39 cellular contexts compared by ENCODE assay signal in genomic region chr3:72719137-72719536, GRCh38.
"Had no signal": no experiment of that assay in that cellular context is flagged by ENCODE, and none has a peak within 500 bp of the region (broad histone marks: within the 10 kb centered on the region; RNA-seq: fewer than 3 reads in every experiment).

No MANE protein-coding gene starts in this region.

- H3K27me3 Mint-ChIP-seq: activated CD4-positive, alpha-beta memory T cell treated with anti-CD3 and anti-CD28 coated beads for 36 hours; activated CD4-positive, alpha-beta T cell treated with anti-CD3 and anti-CD28 coated beads, Interleukin-2, amount 10 ng/mL, durations not matched to agents 24 days and 14 days; activated CD8-positive, alpha-beta T cell treated with anti-CD3 and anti-CD28 coated beads for 36 hours; activated T-helper 17 cell treated with anti-CD3 and anti-CD28 coated beads, Interleukin-2, amount 50 U/mL, for 72 hours had no signal

- H3K27ac ChIP-seq: adrenal gland, body of pancreas, brain microvascular endothelial cell, colonic mucosa, VCaP had no signal

- DNase-seq: activated B cell treated with CpG ODN at 0.5 μM for 24 hours; activated CD4-positive, alpha-beta memory T cell treated with anti-CD3 and anti-CD28 coated beads for 36 hours; activated CD4-positive, alpha-beta T cell treated with anti-CD3 and anti-CD28 coated beads for 4 hours; activated CD4-positive, alpha-beta T cell treated with anti-CD3 and anti-CD28 coated beads, Interleukin-2, amount 10 ng/mL, durations not matched to agents 24 days and 14 days; activated CD4-positive, alpha-beta T cell treated with anti-CD3 and anti-CD28 coated beads, Interleukin-2, amount 50 U/mL, for 4 hours; activated CD4-positive, CD25-positive, alpha-beta regulatory T cell treated with anti-CD3 and anti-CD28 coated beads, Interleukin-2, amount 50 U/mL, for 72 hours; activated CD8-positive, alpha-beta memory T cell treated with anti-CD3 and anti-CD28 coated beads, Interleukin-2, amount 50 U/mL, for 4 hours; activated CD8-positive, alpha-beta T cell treated with anti-CD3 and anti-CD28 coated beads for 36 hours; activated effector memory CD4-positive, alpha-beta T cell treated with anti-CD3 and anti-CD28 coated beads, Interleukin-2, amount 50 U/mL, for 16 hours; activated gamma-delta T cell treated with Interleukin-2 at 50 U/mL for 16 hours; activated naive CD4-positive, alpha-beta T cell; activated naive CD4-positive, alpha-beta T cell treated with anti-CD3 and anti-CD28 coated beads for 36 hours; activated naive CD8-positive, alpha-beta T cell treated with anti-CD3 and anti-CD28 coated beads, Interleukin-2, amount 10 ng/mL, durations not matched to agents 7 days and 5 days; activated T-cell treated with anti-CD3 and anti-CD28 coated beads for 4 hours; activated T-cell treated with anti-CD3 and anti-CD28 coated beads, Interleukin-2, amount 50 U/mL, for 1 hour; activated T-cell treated with anti-CD3 and anti-CD28 coated beads, Interleukin-2, amount 50 U/mL, for 4 hours; activated T-cell treated with anti-CD3 and anti-CD28 coated beads, Interleukin-2, amount 50 U/mL, for 72 hours; adrenal gland; amniotic stem cell; aorta; body of pancreas; brain microvascular endothelial cell; caudate nucleus; cerebellar nuclear complex; colonic mucosa; T-helper 1 cell; T-helper 2 cell; T-helper 9 cell had no signal

- H3K4me1 Mint-ChIP-seq: activated B cell treated with CpG ODN at 0.5 μM for 24 hours; central memory CD8-positive, alpha-beta T cell had no signal

- H3K9me3 ChIP-seq: adrenal gland, colonic mucosa had no signal

- H3K9me3 Mint-ChIP-seq: activated T-cell treated with anti-CD3 and anti-CD28 coated beads, Interleukin-2, amount 50 U/mL, for 4 hours; activated T-helper 17 cell treated with anti-CD3 and anti-CD28 coated beads, Interleukin-2, amount 50 U/mL, for 72 hours; central memory CD8-positive, alpha-beta T cell; T-helper 2 cell treated with Interferon-gamma antibody and Interleukin-4, amounts not matched to agents 5 μg/mL and 100 μg/mL, for 36 hours had no signal

- H3K4me1 ChIP-seq: adrenal gland, body of pancreas, colonic mucosa had no signal

- H3K36me3 ChIP-seq: adrenal gland, brain microvascular endothelial cell, cardiac muscle cell, colonic mucosa had no signal

- ATAC-seq: activated CD8-positive, alpha-beta T cell treated with anti-CD3 and anti-CD28 coated beads for 36 hours; activated naive CD4-positive, alpha-beta T cell treated with anti-CD3 and anti-CD28 coated beads, Interleukin-2, amount 50 U/mL, for 72 hours; activated T-cell treated with anti-CD3 and anti-CD28 coated beads, Interleukin-2, amount 50 U/mL, for 4 hours; activated T-cell treated with anti-CD3 and anti-CD28 coated beads, Interleukin-2, amount 50 U/mL, for 72 hours; activated T-helper 17 cell treated with anti-CD3 and anti-CD28 coated beads, Interleukin-2, amount 50 U/mL, for 72 hours; body of pancreas had no signal

- H3K4me3 ChIP-seq: adrenal gland, body of pancreas, cardiac muscle cell, colonic mucosa had no signal

- FAIRE-seq: astrocyte, bronchial epithelial cell, TTC549 had no signal

- H3K27ac Mint-ChIP-seq: activated B cell treated with CpG ODN at 0.5 μM for 24 hours; activated CD4-positive, alpha-beta memory T cell treated with anti-CD3 and anti-CD28 coated beads for 36 hours; activated CD4-positive, alpha-beta T cell treated with anti-CD3 and anti-CD28 coated beads, Interleukin-2, amount 10 ng/mL, durations not matched to agents 24 days and 14 days; activated CD8-positive, alpha-beta T cell treated with anti-CD3 and anti-CD28 coated beads for 36 hours; activated naive CD4-positive, alpha-beta T cell treated with anti-CD3 and anti-CD28 coated beads for 36 hours; activated naive CD4-positive, alpha-beta T cell treated with anti-CD3 and anti-CD28 coated beads, Interleukin-2, amount 50 U/mL, for 72 hours; activated naive CD8-positive, alpha-beta T cell treated with anti-CD3 and anti-CD28 coated beads, Interleukin-2, amount 10 ng/mL, durations not matched to agents 7 days and 5 days; activated T-cell treated with anti-CD3 and anti-CD28 coated beads, Interleukin-2, amount 50 U/mL, for 72 hours; activated T-helper 17 cell treated with anti-CD3 and anti-CD28 coated beads, Interleukin-2, amount 50 U/mL, for 72 hours; T-helper 1 cell treated with Interleukin-12 subunit alpha and Interleukin-12 subunit beta and Interleukin-4 antibody, amounts not matched to agents 30 μg/mL and 1 μg/mL, for 36 hours; T-helper 2 cell treated with Interferon-gamma antibody and Interleukin-4, amounts not matched to agents 5 μg/mL and 100 μg/mL, for 36 hours had no signal

- H3K36me3 Mint-ChIP-seq: activated naive CD8-positive, alpha-beta T cell treated with anti-CD3 and anti-CD28 coated beads, Interleukin-2, amount 10 ng/mL, durations not matched to agents 7 days and 5 days had no signal

- H3K27me3 ChIP-seq: adrenal gland, body of pancreas, brain microvascular endothelial cell, cardiac muscle cell, colonic mucosa had no signal

- H3K4me3 Mint-ChIP-seq: activated B cell treated with CpG ODN at 0.5 μM for 24 hours; activated CD4-positive, alpha-beta memory T cell treated with anti-CD3 and anti-CD28 coated beads for 36 hours; activated CD4-positive, alpha-beta T cell treated with anti-CD3 and anti-CD28 coated beads, Interleukin-2, amount 10 ng/mL, durations not matched to agents 24 days and 14 days; activated CD8-positive, alpha-beta T cell treated with anti-CD3 and anti-CD28 coated beads for 36 hours; activated naive CD4-positive, alpha-beta T cell treated with anti-CD3 and anti-CD28 coated beads for 36 hours; activated naive CD8-positive, alpha-beta T cell treated with anti-CD3 and anti-CD28 coated beads, Interleukin-2, amount 10 ng/mL, durations not matched to agents 7 days and 5 days; activated T-cell treated with anti-CD3 and anti-CD28 coated beads, Interleukin-2, amount 50 U/mL, for 4 hours; activated T-cell treated with anti-CD3 and anti-CD28 coated beads, Interleukin-2, amount 50 U/mL, for 72 hours; activated T-helper 1 cell treated with anti-CD3 and anti-CD28 coated beads, Interleukin-12 subunit alpha, Interleukin-12 subunit beta, Interleukin-2, Interleukin-4 antibody, amounts not matched to agents 30 ng/mL and 10 ng/mL and 1 ng/mL, durations not matched to agents 14 hours and 24 hours and 36 hours; activated T-helper 17 cell treated with anti-CD3 and anti-CD28 coated beads, Interleukin-2, amount 50 U/mL, for 72 hours; central memory CD8-positive, alpha-beta T cell; T-helper 1 cell treated with Interleukin-12 subunit alpha and Interleukin-12 subunit beta and Interleukin-4 antibody, amounts not matched to agents 30 μg/mL and 1 μg/mL, for 36 hours; T-helper 2 cell treated with Interferon-gamma antibody and Interleukin-4, amounts not matched to agents 5 μg/mL and 100 μg/mL, for 36 hours had no signal
